18 cellular contexts compared by ENCODE assay signal in the genomic region with DNA sequence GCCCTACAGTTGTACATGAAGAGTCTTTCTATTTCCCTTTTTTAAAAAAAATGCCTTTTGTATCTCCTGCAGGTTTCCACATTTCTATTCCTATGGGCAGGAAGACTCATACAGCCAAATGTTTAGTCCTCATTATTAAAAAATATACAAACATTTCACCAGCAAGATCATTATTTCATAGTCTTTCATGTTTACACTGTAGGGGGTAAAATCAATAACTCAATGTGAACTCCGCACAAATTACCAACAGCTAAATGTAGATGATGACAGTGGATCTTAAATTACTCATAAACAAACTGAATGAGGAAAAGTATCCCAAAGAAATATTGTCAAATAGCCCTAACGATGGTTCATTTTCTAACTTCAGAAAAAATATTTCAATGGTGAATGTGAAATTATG.
A peak's percentile ranks its signal among the peaks of the same experiment; 100 is the strongest.
DNase-seq lines count a peak whose midpoint lies in the region; ATAC-seq, FAIRE-seq and TF ChIP-seq lines count a peak whose summit lies in the region.
"Had no signal": no experiment of that assay in that cellular context is flagged by ENCODE, and none has a peak within 500 bp of the region (broad histone marks: within the 10 kb centered on the region; RNA-seq: fewer than 3 reads in every experiment).

No MANE protein-coding gene starts in this region.

- TF ChIP-seq CTCF in HEK293 (tag by site-specific recombination; IDR thresholded peaks at IDR 0.05) (no peak), endothelial cell of umbilical vein (IDR thresholded peaks at IDR 0.05; ENCODE audit: extremely low read depth in 1 of 2, insufficient read depth in 1 of 2, low read depth in 1 of 2, low read length in 2 of 2) (no peak), osteoblast (IDR thresholded peaks at IDR 0.05; ENCODE audit: extremely low read depth, low read depth, low read length) (no peak), spleen (IDR thresholded peaks at IDR 0.05 in 8 of 11, conservative IDR thresholded peaks at IDR 0.05 in 3 of 11) (no peak)

- WGBS in spleen, 5 donors, result 89 to 97% (median 90%) methylated on average over 2 of the region's 2 CpGs

- H3K79me2 ChIP-seq in endothelial cell of umbilical vein (ENCODE audit: control insufficient read depth, insufficient read depth, low read length) (no peaks in the 10 kb centered on the region), osteoblast (ENCODE audit: insufficient read depth, low read length) (peaks cover 67% of the 10 kb centered on the region)

- H3K4me2 ChIP-seq in BLaER1 (peak overlapping the region; percentile 78), endothelial cell of umbilical vein (ENCODE audit: insufficient read depth, low read length) (no peak overlapping the region), osteoblast (ENCODE audit: insufficient read depth, low read length) (peak overlapping the region; percentile 63)
- H3K4me2 ChIP-seq: KMS-11 had no signal

- no peaks in the 10 kb centered on the region for H3K9me1 ChIP-seq in endothelial cell of umbilical vein (replicated peaks; ENCODE audit: control insufficient read depth, extremely low read depth, insufficient read depth, low read length)

- no peak for FAIRE-seq in endothelial cell of umbilical vein (lab: Jason Lieb, UNC)

- POLR2A ChIA-PET in HEK293 (lab: Yijun Ruan, JAX) (no interaction called here), endothelial cell of umbilical vein (lab: Charles Lee) (no interaction called here)

- H4K20me1 ChIP-seq in BLaER1 (peaks cover 82% of the 10 kb centered on the region), endothelial cell of umbilical vein (replicated peaks; ENCODE audit: control insufficient read depth, extremely low read depth, insufficient read depth, low read length) (no peaks in the 10 kb centered on the region), osteoblast (ENCODE audit: insufficient read depth, low read length) (peaks cover 27% of the 10 kb centered on the region)

- ATAC-seq in activated CD4-positive, CD25-positive, alpha-beta regulatory T cell treated with anti-CD3 and anti-CD28 coated beads, Interleukin-2, amount 50 U/mL, for 24 hours, result no peak
- no peak for ATAC-seq in GM21723 (IDR thresholded peaks at IDR 0.05; ENCODE audit: unreplicated experiment)

- H3K4me1 ChIP-seq in BLaER1, result peaks cover 52% of the 10 kb centered on the region
- no peaks in the 10 kb centered on the region for H3K4me1 ChIP-seq in HEK293 (ENCODE audit: control insufficient read depth, insufficient read depth, low read length)
- peaks cover 29% of the 10 kb centered on the region for H3K4me1 ChIP-seq in endothelial cell of umbilical vein (ENCODE audit: control insufficient read depth, extremely low read depth, insufficient read depth, low read length)
- peaks cover 24% of the 10 kb centered on the region for H3K4me1 ChIP-seq in osteoblast (ENCODE audit: insufficient read depth, low read length)
- peaks cover 0 to 18% (median 3%) of the 10 kb centered on the region in 6 donors for H3K4me1 ChIP-seq in spleen
- H3K4me1 ChIP-seq: SJSA1 had no signal

- BruUV-seq in endothelial cell of umbilical vein (replicated peaks; lab: Mats Ljungman, UMichigan), result TSS peak; percentile 17

- intact Hi-C loops in endothelial cell of umbilical vein (cut with micrococcal nuclease) (loop anchor here (5.0 kb wide), 1 partner anchor 42 kb away; no protein-coding TSS in a partner anchor), spleen (cut with DNase I; ENCODE audit: low total_unique reads) (no loop called here)

- CTCF ChIA-PET in HEK293 (lab: Yijun Ruan, JAX) (interaction anchor here (0.7 kb wide), 1 partner anchor 301 kb away, joined by 3 read pairs; no protein-coding TSS in a partner anchor), endothelial cell of umbilical vein (lab: Charles Lee) (no interaction called here)

- no peak for TF ChIP-seq POLR2A in endothelial cell of umbilical vein (IDR thresholded peaks at IDR 0.05; ENCODE audit: low read depth, low read length)
- TF ChIP-seq POLR2A in spleen (IDR thresholded peaks at IDR 0.05), result no peak

- no peak overlapping the region for H3K4me3 ChIP-seq in BLaER1
- no peak overlapping the region for H3K4me3 ChIP-seq in HEK293 (ENCODE audit: low read depth, low read length)
- H3K4me3 ChIP-seq in endothelial cell of umbilical vein (replicated peaks in 1 of 3; ENCODE audit: insufficient read depth in 1 of 3, low read depth in 1 of 3, low read length in 3 of 3), result no peak overlapping the region
- peak overlapping the region; percentile 32 for H3K4me3 ChIP-seq in osteoblast (ENCODE audit: insufficient read depth, low read length)
- no peak overlapping the region for H3K4me3 ChIP-seq in spleen
- H3K4me3 ChIP-seq: MG63, SJSA1 had no signal

- DNase-seq in endothelial cell of umbilical vein (ENCODE audit: low read depth, low spot score) (no peak), osteoblast (ENCODE audit: insufficient read length, low spot score, missing footprints) (no peak), NCI-H2227 treated with DMSO at 0.1 percent for 48 hours (lab: John Stamatoyannopoulos, UW) (no peak), spleen (no peak)
- DNase-seq: CD4-positive, alpha-beta memory T cell; HCEC 1CT; MG63; NCI-H1092; NCI-H1694; NCI-H2107; NCI-H226; NCI-H526 treated with DMSO at 0.1 percent for 48 hours had no signal

- 0 out of 2 replicates have a peak, but pooled peaks cover 5% of the 10 kb centered on the region for H3K27me3 ChIP-seq in BLaER1
- no peaks in the 10 kb centered on the region for H3K27me3 ChIP-seq in endothelial cell of umbilical vein (ENCODE audit: control insufficient read depth in 2 of 2, insufficient read depth in 2 of 2, low read length in 2 of 2)
- no peaks in the 10 kb centered on the region for H3K27me3 ChIP-seq in osteoblast (ENCODE audit: insufficient read depth, low read length)
- no peaks in the 10 kb centered on the region for H3K27me3 ChIP-seq in spleen (replicated peaks in 1 of 7)
- H3K27me3 ChIP-seq: MG63, SJSA1 had no signal

- H3K9me3 ChIP-seq in BLaER1 (peaks cover 20% of the 10 kb centered on the region), HEK293 (ENCODE audit: control insufficient read depth, insufficient read depth, low read depth, low read length) (no peaks in the 10 kb centered on the region), endothelial cell of umbilical vein (replicated peaks; ENCODE audit: control insufficient read depth, insufficient read depth, low read length) (no peaks in the 10 kb centered on the region), osteoblast (ENCODE audit: low read depth, low read length) (no peaks in the 10 kb centered on the region), spleen (no peaks in the 10 kb centered on the region)
- H3K9me3 ChIP-seq: MG63, SJSA1 had no signal

- H3K9ac ChIP-seq in BLaER1 (no peak overlapping the region), endothelial cell of umbilical vein (replicated peaks; ENCODE audit: extremely low read depth, insufficient read depth, low read length) (no peak overlapping the region)
- H3K9ac ChIP-seq: KMS-11 had no signal

- dilution Hi-C loops in endothelial cell of umbilical vein (cut with MboI; ENCODE audit: extremely low pct_ligation_motif_present, low sequenced_read_pairs), result no loop called here

- H3K36me3 ChIP-seq in BLaER1 (no peaks in the 10 kb centered on the region; the same call in 1 of the 2 replicates), HEK293 (ENCODE audit: control insufficient read depth in 2 of 2, insufficient read depth in 1 of 2, low read length in 2 of 2) (no peaks in the 10 kb centered on the region), endothelial cell of umbilical vein (ENCODE audit: control insufficient read depth in 2 of 2, extremely low read depth in 1 of 2, insufficient read depth in 2 of 2, low read length in 2 of 2) (no peaks in the 10 kb centered on the region), osteoblast (ENCODE audit: insufficient read depth, low read length) (no peaks in the 10 kb centered on the region), spleen (no peaks in the 10 kb centered on the region)
- H3K36me3 ChIP-seq: MG63, SJSA1 had no signal

- no peak overlapping the region for H3K27ac ChIP-seq in BLaER1
- H3K27ac ChIP-seq in HEK293 (ENCODE audit: extremely low read depth, low read depth, low read length), result no peak overlapping the region
- no peak overlapping the region for H3K27ac ChIP-seq in endothelial cell of umbilical vein (ENCODE audit: insufficient read depth, low read depth, low read length)
- H3K27ac ChIP-seq in osteoblast (ENCODE audit: low read depth, low read length), result peak overlapping the region; percentile 84
- H3K27ac ChIP-seq in spleen, result peak overlapping the region in 2 of 8 donors; percentile 37 to 70
- H3K27ac ChIP-seq: KMS-11, SJSA1 had no signal

- H2AFZ ChIP-seq in endothelial cell of umbilical vein (ENCODE audit: low read depth, low read length) (no peak overlapping the region), osteoblast (ENCODE audit: low read length) (no peak overlapping the region)

TF ChIP-seq in HEK293, 187 proteins besides CTCF, POLR2A, EP300 and RAD21 (continues in another document):
- TF ChIP-seq ZNF112 (tag by site-specific recombination; IDR thresholded peaks at IDR 0.05) (no peak), ZBTB21 (tag by site-specific recombination; IDR thresholded peaks at IDR 0.05) (no peak), ZNF138 (tag by site-specific recombination; IDR thresholded peaks at IDR 0.05; ENCODE audit: borderline replicate concordance) (no peak), ZNF354C (tag by site-specific recombination; IDR thresholded peaks at IDR 0.05; ENCODE audit: borderline replicate concordance, low read depth) (no peak), ZNF223 (tag by site-specific recombination; IDR thresholded peaks at IDR 0.05) (no peak), ZIC2 (tag by site-specific recombination; IDR thresholded peaks at IDR 0.05) (peak; percentile 39; the same call in 1 of the 2 replicates), TRIM28 (IDR thresholded peaks at IDR 0.05; ENCODE audit: borderline replicate concordance, low read length) (no peak)

TF ChIP-seq in endothelial cell of umbilical vein, 7 proteins besides CTCF, POLR2A, EP300 and RAD21:
- TF ChIP-seq GATA2 (IDR thresholded peaks at IDR 0.05; ENCODE audit: insufficient read depth, insufficient read length, low read depth, low read length) (no peak), MYC (IDR thresholded peaks at IDR 0.05; ENCODE audit: low read depth, low read length) (no peak), EZH2 (IDR thresholded peaks at IDR 0.05; ENCODE audit: borderline replicate concordance, low read depth, low read length, severe bottlenecking) (no peak), JUN (IDR thresholded peaks at IDR 0.05; ENCODE audit: borderline replicate concordance, insufficient read depth, insufficient read length, low read depth) (no peak), POLR2AphosphoS5 (IDR thresholded peaks at IDR 0.05; ENCODE audit: insufficient read depth, low read depth, low read length) (no peak), FOS (IDR thresholded peaks at IDR 0.05; ENCODE audit: borderline replicate concordance, insufficient read depth, low read length) (no peak)
- TF ChIP-seq, protein P1, sequence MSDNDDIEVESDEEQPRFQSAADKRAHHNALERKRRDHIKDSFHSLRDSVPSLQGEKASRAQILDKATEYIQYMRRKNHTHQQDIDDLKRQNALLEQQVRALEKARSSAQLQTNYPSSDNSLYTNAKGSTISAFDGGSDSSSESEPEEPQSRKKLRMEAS (IDR thresholded peaks at IDR 0.05; ENCODE audit: insufficient read depth, insufficient read length), result no peak
